In genomic region chr7:94632338-94633024, GRCh38 we compare ENCODE assay signal across 9 cellular contexts. TPM values are rescaled to one million over a fixed set of nuclear protein-coding genes. Genes with fewer than 3 reads are reported as not detected.
DNase-seq lines count a peak whose midpoint lies in the region; ATAC-seq and TF ChIP-seq lines count a peak whose summit lies in the region.
"Had no signal": no experiment of that assay in that cellular context is flagged by ENCODE, and none has a peak within 500 bp of the region (broad histone marks: within the 10 kb centered on the region; RNA-seq: fewer than 3 reads in every experiment).

No MANE protein-coding gene starts in this region.

- H3K9me3 ChIP-seq in A673 (ENCODE audit: low read depth, low read length, poor library complexity, severe bottlenecking): no peaks in the 10 kb centered on the region

- no peak overlapping the region for H3K4me3 ChIP-seq in A673 (ENCODE audit: low read depth, low read length, poor library complexity, severe bottlenecking)
- H3K4me3 ChIP-seq in dorsolateral prefrontal cortex: peak overlapping the region in 1 of 59 donors; percentile 0

- CTCF ChIA-PET in A673 (lab: Charles Lee): no interaction called here
- CTCF ChIA-PET in activated CD4-positive, alpha-beta memory T cell treated with anti-CD3 and anti-CD28 coated beads, Interleukin-2, amount 10 ng/mL, durations not matched to agents 7 days and 5 days (lab: Charles Lee): no interaction called here

- BruUV-seq in A673 (replicated peaks; lab: Mats Ljungman, UMichigan): no TSS peak

- H3K27me3 ChIP-seq in A673 (replicated peaks; ENCODE audit: insufficient read depth, low read depth, low read length, poor library complexity) (no peaks in the 10 kb centered on the region), dorsolateral prefrontal cortex (no peaks in the 10 kb centered on the region)

- ATAC-seq in GM19035 (IDR thresholded peaks at IDR 0.05; ENCODE audit: unreplicated experiment) (peak; percentile 62), GM21381 (IDR thresholded peaks at IDR 0.05; ENCODE audit: unreplicated experiment) (no peak)

- peaks cover 5% of the 10 kb centered on the region for H3K4me1 ChIP-seq in A673 (ENCODE audit: insufficient read depth, low read length, poor library complexity, severe bottlenecking)

- no peak overlapping the region for H3K4me3 Mint-ChIP-seq in activated CD4-positive, alpha-beta memory T cell treated with anti-CD3 and anti-CD28 coated beads, Interleukin-2, amount 10 ng/mL, durations not matched to agents 7 days and 5 days
- H3K4me3 Mint-ChIP-seq: dendritic cell treated with granulocyte-macrophage colony-stimulating factor and Interleukin-4, amounts not matched to agents 40 ng/mL and 50 ng/mL, for 4 days had no signal

- no peak overlapping the region for H3K27ac ChIP-seq in A673 (ENCODE audit: low read depth, low read length, poor library complexity, severe bottlenecking)
- no peak overlapping the region for H3K27ac ChIP-seq in epithelial cell of prostate
- H3K27ac ChIP-seq in dorsolateral prefrontal cortex: peak overlapping the region in 3 of 59 donors; percentile 14 to 30 (median 21)

- TF ChIP-seq CTCF in A673 (conservative IDR thresholded peaks at IDR 0.05; ENCODE audit: low read depth, low read length) (no peak), dorsolateral prefrontal cortex (IDR thresholded peaks at IDR 0.05 in 54 of 56, conservative IDR thresholded peaks at IDR 0.05 in 2 of 56; ENCODE audit: low read depth in 1 of 56, partially characterized antibody in 56 of 56) (no peak)

- no peaks in the 10 kb centered on the region for H3K36me3 Mint-ChIP-seq in activated CD4-positive, alpha-beta memory T cell treated with anti-CD3 and anti-CD28 coated beads, Interleukin-2, amount 10 ng/mL, durations not matched to agents 7 days and 5 days (ENCODE audit: low read depth)

- intact Hi-C loops in A673 (cut with micrococcal nuclease; ENCODE audit: unreplicated experiment): no loop called here
- intact Hi-C loops in dorsolateral prefrontal cortex (cut with DNase I): no loop called here

- DNase-seq in A673 (ENCODE audit: low spot score): peak; percentile 11
- peak; percentile 68 for DNase-seq in NCI-H2081 treated with DMSO at 0.1 percent for 48 hours (lab: John Stamatoyannopoulos, UW)
- DNase-seq in epithelial cell of prostate (ENCODE audit: low read depth, low spot score): peak; percentile 46
- DNase-seq in activated CD4-positive, alpha-beta memory T cell treated with anti-CD3 and anti-CD28 coated beads, Interleukin-2, amount 10 ng/mL, durations not matched to agents 7 days and 5 days: no peak
- DNase-seq in HuH-7 (ENCODE audit: low spot score): no peak
- no peak for DNase-seq in dorsolateral prefrontal cortex

- H3K36me3 ChIP-seq in A673 (ENCODE audit: insufficient read depth, low read length, poor library complexity, severe bottlenecking): no peaks in the 10 kb centered on the region

- no peak overlapping the region for H3K27ac Mint-ChIP-seq in activated CD4-positive, alpha-beta memory T cell treated with anti-CD3 and anti-CD28 coated beads, Interleukin-2, amount 10 ng/mL, durations not matched to agents 7 days and 5 days
- H3K27ac Mint-ChIP-seq: dendritic cell treated with granulocyte-macrophage colony-stimulating factor and Interleukin-4, amounts not matched to agents 40 ng/mL and 50 ng/mL, for 4 days had no signal

- no peaks in the 10 kb centered on the region for H3K9me3 Mint-ChIP-seq in activated CD4-positive, alpha-beta memory T cell treated with anti-CD3 and anti-CD28 coated beads, Interleukin-2, amount 10 ng/mL, durations not matched to agents 7 days and 5 days
- H3K9me3 Mint-ChIP-seq: dendritic cell treated with granulocyte-macrophage colony-stimulating factor and Interleukin-4, amounts not matched to agents 40 ng/mL and 50 ng/mL, for 4 days had no signal

- peaks cover 9% of the 10 kb centered on the region for H3K27me3 Mint-ChIP-seq in activated CD4-positive, alpha-beta memory T cell treated with anti-CD3 and anti-CD28 coated beads, Interleukin-2, amount 10 ng/mL, durations not matched to agents 7 days and 5 days
- H3K27me3 Mint-ChIP-seq: dendritic cell treated with granulocyte-macrophage colony-stimulating factor and Interleukin-4, amounts not matched to agents 40 ng/mL and 50 ng/mL, for 4 days had no signal

- POLR2A ChIA-PET in A673 (lab: Charles Lee; ENCODE audit: low non-redundant PET): no interaction called here
- POLR2A ChIA-PET in activated CD4-positive, alpha-beta memory T cell treated with anti-CD3 and anti-CD28 coated beads, Interleukin-2, amount 10 ng/mL, durations not matched to agents 7 days and 5 days (lab: Charles Lee): no interaction called here

- H3K4me1 Mint-ChIP-seq in activated CD4-positive, alpha-beta memory T cell treated with anti-CD3 and anti-CD28 coated beads, Interleukin-2, amount 10 ng/mL, durations not matched to agents 7 days and 5 days: no peaks in the 10 kb centered on the region

RNA-seq across cellular contexts. Expression of gene SGCE, which starts 23.5 kb away (rescaled TPM):
- total RNA-seq in A673 (2021) (49.2 and 52.9 TPM in 2 replicates), dorsolateral prefrontal cortex (100 to 1,000 TPM in 1 of 120 experiments, 10 to 100 TPM in 119; 54.1 to 105 (median 73.8) TPM)
- total RNA-seq in activated CD4-positive, alpha-beta memory T cell treated with anti-CD3 and anti-CD28 coated beads, Interleukin-2, amount 10 ng/mL, durations not matched to agents 7 days and 5 days: under 1 TPM; 0.90 to 0.93 TPM

Comparison
In these comparisons a context has a peak if more than half of its experiments do, and no peak if none do; other contexts are left out.
1. DNase-seq: peak in A673 (single experiment), NCI-H2081 treated with DMSO at 0.1 percent for 48 hours (single experiment) and epithelial cell of prostate (single experiment); none in activated CD4-positive, alpha-beta memory T cell treated with anti-CD3 and anti-CD28 coated beads, Interleukin-2, amount 10 ng/mL, durations not matched to agents 7 days and 5 days (single experiment), HuH-7 (single experiment) and dorsolateral prefrontal cortex (0 of 10).
2. RNA of gene SGCE, which starts 23.5 kb away (total RNA-seq): 54.1 to 105 TPM in dorsolateral prefrontal cortex and 49.2 to 52.9 TPM in A673; 0.90 to 0.93 TPM in activated CD4-positive, alpha-beta memory T cell treated with anti-CD3 and anti-CD28 coated beads, Interleukin-2, amount 10 ng/mL, durations not matched to agents 7 days and 5 days; every median in the first group is over 10 times any median in the second.